ENCODE assay signal across 27 cellular contexts in the genomic region with DNA sequence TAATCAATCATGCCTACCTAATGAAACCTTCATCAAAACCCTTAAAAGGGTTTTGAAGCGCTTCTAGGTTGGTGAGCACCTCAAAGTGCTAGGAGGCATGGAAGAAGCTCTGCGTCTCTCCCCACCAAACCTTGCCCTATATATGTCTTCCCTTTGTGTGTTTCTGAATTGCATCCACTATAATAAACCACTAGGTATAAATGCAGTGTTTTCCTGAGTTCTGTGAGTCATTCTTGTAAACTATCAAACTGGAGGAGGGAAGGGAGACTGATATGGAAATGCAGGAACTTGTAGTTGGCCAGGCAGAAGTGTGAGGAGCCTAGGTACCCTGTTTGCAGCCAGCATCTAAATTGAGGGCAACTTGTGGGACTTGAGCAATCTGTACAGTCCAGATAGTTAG.
DNase-seq lines count a peak whose midpoint lies in the region; ATAC-seq, FAIRE-seq and TF ChIP-seq lines count a peak whose summit lies in the region.
"Had no signal": no experiment of that assay in that cellular context is flagged by ENCODE, and none has a peak within 500 bp of the region (broad histone marks: within the 10 kb centered on the region; RNA-seq: fewer than 3 reads in every experiment).

No MANE protein-coding gene starts in this region.

- H3K27me3 ChIP-seq in foreskin keratinocyte: no peaks in the 10 kb centered on the region
- no peaks in the 10 kb centered on the region for H3K27me3 ChIP-seq in osteoblast (ENCODE audit: insufficient read depth, low read length)
- H3K27me3 ChIP-seq: BLaER1 had no signal

- no peak overlapping the region for H3K4me3 ChIP-seq in osteoblast (ENCODE audit: insufficient read depth, low read length)
- H3K4me3 ChIP-seq: BLaER1, HAP-1, SK-N-MC had no signal

- H3K27ac Mint-ChIP-seq in nephron progenitor cell: no peak overlapping the region
- H3K27ac Mint-ChIP-seq: CD4-positive, CD25-positive, alpha-beta regulatory T cell; HFFc6 had no signal

- H3K9me3 ChIP-seq in osteoblast (ENCODE audit: low read depth, low read length): no peaks in the 10 kb centered on the region
- H3K9me3 ChIP-seq: BLaER1, HAP-1 had no signal

- peak; percentile 61 for ATAC-seq in foreskin keratinocyte
- no peak for ATAC-seq in HG03196 (IDR thresholded peaks at IDR 0.05; ENCODE audit: unreplicated experiment)
- ATAC-seq: Panc1 had no signal

- TF ChIP-seq POLR2A in H54 (IDR thresholded peaks at IDR 0.05; ENCODE audit: low read depth, low read length): no peak

- H3K79me2 ChIP-seq in osteoblast (ENCODE audit: insufficient read depth, low read length): no peaks in the 10 kb centered on the region

- no peaks in the 10 kb centered on the region for H4K20me1 ChIP-seq in osteoblast (ENCODE audit: insufficient read depth, low read length)
- H4K20me1 ChIP-seq: BLaER1 had no signal

- peaks cover 7% of the 10 kb centered on the region for H3K27me3 Mint-ChIP-seq in nephron progenitor cell (ENCODE audit: low read depth, poor library complexity)
- H3K27me3 Mint-ChIP-seq: CD4-positive, CD25-positive, alpha-beta regulatory T cell had no signal

- peak; percentile 6 for FAIRE-seq in H54 (lab: Jason Lieb, UNC)
- FAIRE-seq: A204.1, GM19239 had no signal

- no peak overlapping the region for H3K4me3 Mint-ChIP-seq in nephron progenitor cell
- H3K4me3 Mint-ChIP-seq: CD4-positive, CD25-positive, alpha-beta regulatory T cell; HFFc6 had no signal

- TF ChIP-seq CTCF in foreskin keratinocyte (conservative IDR thresholded peaks at IDR 0.05) (no peak), osteoblast (IDR thresholded peaks at IDR 0.05; ENCODE audit: extremely low read depth, low read depth, low read length) (no peak), nephron progenitor cell (IDR thresholded peaks at IDR 0.05) (no peak)

- H3K36me3 ChIP-seq in osteoblast (ENCODE audit: insufficient read depth, low read length): no peaks in the 10 kb centered on the region
- H3K36me3 ChIP-seq: BLaER1, HAP-1 had no signal

- no peaks in the 10 kb centered on the region for H3K36me3 Mint-ChIP-seq in nephron progenitor cell (ENCODE audit: low read depth)
- H3K36me3 Mint-ChIP-seq: CD4-positive, CD25-positive, alpha-beta regulatory T cell had no signal

- no peaks in the 10 kb centered on the region for H3K9me3 Mint-ChIP-seq in nephron progenitor cell

- no peak overlapping the region for H3K4me2 ChIP-seq in osteoblast (ENCODE audit: insufficient read depth, low read length)
- H3K4me2 ChIP-seq: BLaER1 had no signal

- H2AFZ ChIP-seq in osteoblast (ENCODE audit: low read length): no peak overlapping the region

- H3K4me1 ChIP-seq in foreskin keratinocyte: peaks cover 3% of the 10 kb centered on the region
- H3K4me1 ChIP-seq in osteoblast (ENCODE audit: insufficient read depth, low read length): no peaks in the 10 kb centered on the region
- H3K4me1 ChIP-seq: BLaER1, HAP-1 had no signal

- H3K4me1 Mint-ChIP-seq in nephron progenitor cell: peaks cover 4% of the 10 kb centered on the region

- DNase-seq in H54 (ENCODE audit: insufficient read length, low spot score): no peak
- peak; percentile 67 for DNase-seq in NCI-H226
- DNase-seq in foreskin keratinocyte: peak in 1 of 2 donors; percentile 30
- DNase-seq in osteoblast (ENCODE audit: insufficient read length, low spot score, missing footprints): peak; percentile 39
- no peak for DNase-seq in iPS-NIHi7 (ENCODE audit: extremely low spot score)
- DNase-seq in stimulated activated CD4-positive, alpha-beta T cell treated with anti-CD3 and anti-CD28 coated beads, Interleukin-4, amount 100 ng/mL, for 1 hour: no peak
- DNase-seq in nephron progenitor cell: no peak
- DNase-seq: CD4-positive, CD25-positive, alpha-beta regulatory T cell; DMS153; DND-41; HFFc6; IMR-90; KG1; NCI-H1092 treated with DMSO at 0.1 percent for 48 hours; NCI-H1436 treated with DMSO at 0.1 percent for 48 hours; NCI-H2029; NCI-H446 treated with DMSO at 0.1 percent for 48 hours; NCI-H526; SIG-M5; SW 1271 had no signal

- H3K27ac ChIP-seq in foreskin keratinocyte (no peak overlapping the region), osteoblast (ENCODE audit: low read depth, low read length) (no peak overlapping the region)
- H3K27ac ChIP-seq: BLaER1, SK-N-MC had no signal

Comparison
In these comparisons a context has a peak if more than half of its experiments do, and no peak if none do; other contexts are left out.
1. DNase-seq: peak in NCI-H226 (single experiment) and osteoblast (single experiment); none in H54 (single experiment), iPS-NIHi7 (single experiment), stimulated activated CD4-positive, alpha-beta T cell treated with anti-CD3 and anti-CD28 coated beads, Interleukin-4, amount 100 ng/mL, for 1 hour (single experiment) and nephron progenitor cell (single experiment).